ENCODE assay signal across 9 cellular contexts in genomic region chr16:86509759-86510464, GRCh38. TPM values are rescaled to one million over a fixed set of nuclear protein-coding genes. Genes with fewer than 3 reads are reported as not detected.
DNase-seq lines count a peak whose midpoint lies in the region; ATAC-seq and TF ChIP-seq lines count a peak whose summit lies in the region.
"Had no signal": no experiment of that assay in that cellular context is flagged by ENCODE, and none has a peak within 500 bp of the region (broad histone marks: within the 10 kb centered on the region; RNA-seq: fewer than 3 reads in every experiment).

No MANE protein-coding gene starts in this region.

- TF ChIP-seq CTCF in activated B cell treated with CpG ODN at 0.5 μM for 24 hours (IDR thresholded peaks at IDR 0.05) (no peak), hepatocyte (IDR thresholded peaks at IDR 0.05; ENCODE audit: poor library complexity) (peak; percentile 7), spleen (IDR thresholded peaks at IDR 0.05 in 8 of 11, conservative IDR thresholded peaks at IDR 0.05 in 3 of 11) (no peak)

- TF ChIP-seq POLR2A in spleen (IDR thresholded peaks at IDR 0.05) = no peak

- POLR2A ChIA-PET in activated B cell treated with CpG ODN at 0.5 μM for 24 hours (lab: Charles Lee) = no interaction called here

- H3K9me2 ChIP-seq in hepatocyte (replicated peaks; ENCODE audit: insufficient read depth) = no peaks in the 10 kb centered on the region

- peak; percentile 25 for DNase-seq in NCI-H1436 (lab: John Stamatoyannopoulos, UW)
- no peak for DNase-seq in NCI-H1436 treated with DMSO at 0.1 percent for 48 hours (lab: John Stamatoyannopoulos, UW)
- DNase-seq in activated B cell treated with CpG ODN at 0.5 μM for 24 hours = no peak
- peak; percentile 87 for DNase-seq in hepatocyte (ENCODE audit: low spot score)
- no peak for DNase-seq in spleen

- CTCF ChIA-PET in activated B cell treated with CpG ODN at 0.5 μM for 24 hours (lab: Charles Lee) = no interaction called here

- H3K27ac ChIP-seq in hepatocyte = peak overlapping the region; percentile 99
- peak overlapping the region in 7 of 8 donors; percentile 9 to 70 (median 51) for H3K27ac ChIP-seq in spleen

- peaks cover 54% of the 10 kb centered on the region for H3K27me3 Mint-ChIP-seq in activated B cell treated with CpG ODN at 0.5 μM for 24 hours

- H4K20me1 ChIP-seq in hepatocyte (ENCODE audit: insufficient read depth, poor library complexity, severe bottlenecking) = peaks cover 26% of the 10 kb centered on the region

- no peak overlapping the region for H3K27ac Mint-ChIP-seq in activated B cell treated with CpG ODN at 0.5 μM for 24 hours
- H3K27ac Mint-ChIP-seq: CD4-positive, CD25-positive, alpha-beta regulatory T cell had no signal

- H3K4me3 Mint-ChIP-seq in activated B cell treated with CpG ODN at 0.5 μM for 24 hours = peak overlapping the region; percentile 82

- H3K9me3 Mint-ChIP-seq in activated B cell treated with CpG ODN at 0.5 μM for 24 hours = no peaks in the 10 kb centered on the region

- ATAC-seq in activated B cell treated with CpG ODN at 0.5 μM for 24 hours (ENCODE audit: low read depth) (peak; percentile 26), HG03521 (IDR thresholded peaks at IDR 0.05; ENCODE audit: unreplicated experiment) (no peak), GM18867 (IDR thresholded peaks at IDR 0.05; ENCODE audit: unreplicated experiment) (no peak), HG03095 (IDR thresholded peaks at IDR 0.05; ENCODE audit: unreplicated experiment) (no peak)

- no peaks in the 10 kb centered on the region for H3K36me3 Mint-ChIP-seq in activated B cell treated with CpG ODN at 0.5 μM for 24 hours (ENCODE audit: low read depth)
- H3K36me3 Mint-ChIP-seq: CD4-positive, CD25-positive, alpha-beta regulatory T cell had no signal

- intact Hi-C loops in activated B cell treated with CpG ODN at 0.5 μM for 24 hours (cut with micrococcal nuclease) (loop anchor here (2.0 to 5.0 kb wide), 3 partner anchors 15 to 598 kb away; partner anchors contain the start of gene FOXC2), spleen (cut with DNase I; ENCODE audit: low total_unique reads) (no loop called here)

- 1% methylated on average over 27 of the region's 84 CpGs for WGBS in hepatocyte (ENCODE audit: low lambda C conversion rate, missing lambda C conversion rate)
- 1 to 2% (median 1%) methylated on average over 13 to 84 of the region's 84 CpGs for WGBS in spleen, 5 donors

- H3K4me1 Mint-ChIP-seq in activated B cell treated with CpG ODN at 0.5 μM for 24 hours = peaks cover 29% of the 10 kb centered on the region

- H3K9me3 ChIP-seq in hepatocyte (ENCODE audit: low read depth) = no peaks in the 10 kb centered on the region
- no peaks in the 10 kb centered on the region for H3K9me3 ChIP-seq in spleen

- peaks cover 84% of the 10 kb centered on the region for H3K27me3 ChIP-seq in hepatocyte
- peaks cover 14 to 100% (median 93%) of the 10 kb centered on the region in 7 donors for H3K27me3 ChIP-seq in spleen (replicated peaks in 1 of 7)

- H3K4me1 ChIP-seq in hepatocyte (ENCODE audit: insufficient read depth) (peaks cover 2% of the 10 kb centered on the region), spleen (peaks cover 17 to 69% (median 53%) of the 10 kb centered on the region in 6 donors)

- peak overlapping the region; percentile 89 for H3K4me2 ChIP-seq in hepatocyte

- H3K4me3 ChIP-seq in hepatocyte (peak overlapping the region; percentile 49), spleen (peak overlapping the region; percentile 42 to 85 (median 62))

- H3K79me2 ChIP-seq in hepatocyte = peaks cover 78% of the 10 kb centered on the region

- H3K36me3 ChIP-seq in hepatocyte (replicated peaks; ENCODE audit: insufficient read depth, low read depth) (no peaks in the 10 kb centered on the region), spleen (no peaks in the 10 kb centered on the region)

- no peak overlapping the region for H2AFZ ChIP-seq in hepatocyte

RNA-seq across cellular contexts. Expression of gene FOXF1, which starts 0.4 kb away (rescaled TPM):
- total RNA-seq in activated B cell treated with CpG ODN at 0.5 μM for 24 hours = not detected in 2 replicates
- total RNA-seq in hepatocyte = 23.7 and 26.8 TPM in 2 replicates
- 30.0 and 37.4 TPM in 2 replicates for polyA plus RNA-seq in hepatocyte
- 1 to 10 TPM in 1 of 7 donors, under 1 TPM in 6; 0.34 to 2.2 (median 0.70) TPM for total RNA-seq in spleen
- under 1 TPM; 0.33 to 0.86 (median 0.64) TPM for polyA plus RNA-seq in spleen
- total RNA-seq: CD4-positive, CD25-positive, alpha-beta regulatory T cell had no signal
- polyA plus RNA-seq: CD4-positive, CD25-positive, alpha-beta regulatory T cell had no signal

RNA-seq across cellular contexts. Expression of gene MTHFSD, which starts 45.1 kb away (rescaled TPM):
- total RNA-seq in activated B cell treated with CpG ODN at 0.5 μM for 24 hours = 27.9 and 35.0 TPM in 2 replicates
- 8.1 and 21.5 TPM in 2 replicates for total RNA-seq in hepatocyte
- 11.5 and 15.3 TPM in 2 replicates for polyA plus RNA-seq in hepatocyte
- total RNA-seq in spleen = 10 to 100 TPM; 12.9 to 32.1 (median 24.6) TPM
- 10 to 100 TPM in 2 of 3 donors, 1 to 10 TPM in 1; 9.1 to 12.5 (median 12.2) TPM for polyA plus RNA-seq in spleen

RNA-seq across cellular contexts. Expression of gene FOXC2, which starts 56.7 kb away (rescaled TPM):
- total RNA-seq in activated B cell treated with CpG ODN at 0.5 μM for 24 hours (not detected in 2 replicates), hepatocyte (0.36 TPM in 1 of 2 replicates, not detected in the other), spleen (not detected)
- polyA plus RNA-seq in hepatocyte (0.30 and 0.96 TPM in 2 replicates), spleen (under 1 TPM in 2 of 3 donors, not detected in 1; 0.05 to 0.10 TPM)
- total RNA-seq: CD4-positive, CD25-positive, alpha-beta regulatory T cell had no signal
- polyA plus RNA-seq: CD4-positive, CD25-positive, alpha-beta regulatory T cell had no signal

Comparison
In these comparisons a context has a peak if more than half of its experiments do, and no peak if none do; other contexts are left out.
1. DNase-seq: peak in NCI-H1436 (single experiment) and hepatocyte (single experiment); none in NCI-H1436 treated with DMSO at 0.1 percent for 48 hours (single experiment), activated B cell treated with CpG ODN at 0.5 μM for 24 hours (single experiment) and spleen (single experiment).